Comparison of ENCODE assay signal across 8 cellular contexts in the genomic region with DNA sequence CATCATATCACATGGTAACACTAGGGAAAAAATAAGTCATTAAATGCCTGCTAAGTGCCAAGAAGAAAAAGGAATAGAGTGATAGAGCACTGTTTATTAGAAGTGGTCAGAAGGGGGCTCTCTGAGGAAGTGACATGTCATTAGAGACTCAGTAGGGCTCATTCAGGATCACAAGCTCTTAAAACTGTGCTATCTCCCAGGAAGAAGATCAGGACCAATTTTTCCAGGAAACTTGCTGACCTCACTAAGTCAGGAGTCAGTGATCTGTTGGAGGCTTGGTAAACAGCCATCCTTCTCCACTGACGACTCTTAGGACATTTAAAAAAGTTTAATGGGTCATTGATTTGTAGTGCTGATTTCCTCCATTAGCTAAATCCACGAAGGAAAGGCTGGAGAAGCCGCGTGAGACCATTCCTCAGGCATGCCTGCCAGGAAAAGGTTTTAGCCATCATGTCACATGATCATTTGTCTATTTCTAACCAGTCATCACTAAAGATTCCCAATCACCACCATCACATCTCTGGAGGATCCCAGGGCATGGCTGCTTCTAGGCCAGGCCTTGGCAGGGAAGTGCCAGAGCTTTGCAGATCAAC. TPM values are rescaled to one million over a fixed set of nuclear protein-coding genes. Genes with fewer than 3 reads are reported as not detected.
DNase-seq lines count a peak whose midpoint lies in the region; ATAC-seq and TF ChIP-seq lines count a peak whose summit lies in the region.

No MANE protein-coding gene starts in this region.

- H3K9me3 ChIP-seq in RWPE2 (ENCODE audit: severe bottlenecking), result no peaks in the 10 kb centered on the region
- H3K9me3 ChIP-seq in gastroesophageal sphincter, result no peaks in the 10 kb centered on the region

- H3K4me1 ChIP-seq in RWPE2 (ENCODE audit: insufficient read depth, poor library complexity, severe bottlenecking) (no peaks in the 10 kb centered on the region), gastroesophageal sphincter (peaks cover 0 to 24% (median under 1%) of the 10 kb centered on the region in 3 donors)

- no peak for TF ChIP-seq POLR2A in gastroesophageal sphincter (IDR thresholded peaks at IDR 0.05)

- peak; percentile 58 for DNase-seq in ELR (ENCODE audit: low read depth)
- peak; percentile 59 for DNase-seq in RWPE2 (ENCODE audit: low spot score)
- DNase-seq in renal cortical epithelial cell (ENCODE audit: low read depth), result peak; percentile 92
- DNase-seq in DMS 273 (lab: John Stamatoyannopoulos, UW; ENCODE audit: unreplicated experiment), result no peak
- DNase-seq in activated CD8-positive, alpha-beta memory T cell treated with anti-CD3 and anti-CD28 coated beads, Interleukin-2, amount 50 U/mL, for 48 hours, result no peak

- 52 to 67% methylated on average over 4 of the region's 4 CpGs for WGBS in gastroesophageal sphincter (ENCODE audit: low coverage in 1 of 2), 2 donors

- ATAC-seq in RWPE2 (ENCODE audit: low read depth), result no peak
- peak; percentile 43 for ATAC-seq in gastroesophageal sphincter
- ATAC-seq in HG02840 (IDR thresholded peaks at IDR 0.05; ENCODE audit: low FRiP score, unreplicated experiment), result no peak
- no peak for ATAC-seq in HG03565 (IDR thresholded peaks at IDR 0.05; ENCODE audit: unreplicated experiment)

- TF ChIP-seq CTCF in RWPE2 (IDR thresholded peaks at IDR 0.05; ENCODE audit: poor library complexity, severe bottlenecking), result peak; percentile 58
- peak in 1 of 4 experiments; percentile 24 for TF ChIP-seq CTCF in gastroesophageal sphincter (IDR thresholded peaks at IDR 0.05)

- no peak for TF ChIP-seq EP300 in gastroesophageal sphincter (IDR thresholded peaks at IDR 0.05)

- H3K27ac ChIP-seq in RWPE2 (ENCODE audit: poor library complexity, severe bottlenecking) (no peak overlapping the region), gastroesophageal sphincter (peak overlapping the region in 2 of 4 donors; percentile 18 to 43)

- H3K27me3 ChIP-seq in RWPE2 (ENCODE audit: insufficient read depth, poor library complexity, severe bottlenecking) (no peaks in the 10 kb centered on the region), gastroesophageal sphincter (no peaks in the 10 kb centered on the region)

- H3K4me3 ChIP-seq in RWPE2 (ENCODE audit: severe bottlenecking) (no peak overlapping the region), gastroesophageal sphincter (no peak overlapping the region)

- H3K36me3 ChIP-seq in RWPE2 (ENCODE audit: low read depth) (no peaks in the 10 kb centered on the region), gastroesophageal sphincter (no peaks in the 10 kb centered on the region)

RNA-seq across cellular contexts. Expression of a gene that starts 5.9 kb away (rescaled TPM):
- total RNA-seq in gastroesophageal sphincter (10 to 100 TPM; 27.6 to 43.6 (median 38.4) TPM), renal cortical epithelial cell (42.5 and 89.1 TPM in 2 replicates)

Comparison
In these comparisons a context has a peak if more than half of its experiments do, and no peak if none do; other contexts are left out.
1. DNase-seq: peak in ELR (single experiment), RWPE2 (single experiment) and renal cortical epithelial cell (single experiment); none in DMS 273 (single experiment) and activated CD8-positive, alpha-beta memory T cell treated with anti-CD3 and anti-CD28 coated beads, Interleukin-2, amount 50 U/mL, for 48 hours (single experiment).